In the genomic region with DNA sequence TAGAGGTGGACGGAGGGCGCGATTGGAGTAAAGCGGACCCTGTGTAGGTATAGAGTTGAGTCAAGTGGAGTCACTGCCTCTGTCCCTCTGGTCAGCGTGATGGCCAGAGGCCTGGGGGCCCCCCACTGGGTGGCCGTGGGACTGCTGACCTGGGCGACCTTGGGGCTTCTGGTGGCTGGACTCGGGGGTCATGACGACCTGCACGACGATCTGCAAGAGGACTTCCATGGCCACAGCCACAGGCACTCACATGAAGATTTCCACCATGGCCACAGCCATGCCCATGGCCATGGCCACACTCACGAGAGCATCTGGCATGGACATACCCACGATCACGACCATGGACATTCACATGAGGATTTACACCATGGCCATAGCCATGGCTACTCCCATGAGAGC, we compare ENCODE assay signal across 8 cellular contexts. TPM values are rescaled to one million over a fixed set of nuclear protein-coding genes. Genes with fewer than 3 reads are reported as not detected.
DNase-seq lines count a peak whose midpoint lies in the region; ATAC-seq and TF ChIP-seq lines count a peak whose summit lies in the region.

No MANE protein-coding gene starts in this region.

- POLR2A ChIA-PET in activated CD4-positive, alpha-beta T cell treated with anti-CD3 and anti-CD28 coated beads for 36 hours (lab: Charles Lee), result no interaction called here
- POLR2A ChIA-PET in GM10248 (lab: Yijun Ruan, JAX), result no interaction called here

- H3K9me3 Mint-ChIP-seq in activated CD4-positive, alpha-beta T cell treated with anti-CD3 and anti-CD28 coated beads for 36 hours (ENCODE audit: low read depth), result no peaks in the 10 kb centered on the region

- TF ChIP-seq CTCF in ascending aorta (IDR thresholded peaks at IDR 0.05), result peak in 1 of 3 experiments; percentile 13
- no peak for TF ChIP-seq CTCF in kidney epithelial cell (IDR thresholded peaks at IDR 0.05; ENCODE audit: insufficient read depth, low read length, poor library complexity, severe bottlenecking)
- TF ChIP-seq CTCF in tibial artery (IDR thresholded peaks at IDR 0.05), result no peak
- TF ChIP-seq CTCF in GM10248 (IDR thresholded peaks at IDR 0.05; ENCODE audit: control extremely low read depth, extremely low read depth, low read depth, missing control alignments), result no peak

- H3K27me3 Mint-ChIP-seq in activated CD4-positive, alpha-beta T cell treated with anti-CD3 and anti-CD28 coated beads for 36 hours, result no peaks in the 10 kb centered on the region

- H3K4me1 Mint-ChIP-seq in activated CD4-positive, alpha-beta T cell treated with anti-CD3 and anti-CD28 coated beads for 36 hours, result peaks cover 71% of the 10 kb centered on the region

- peak overlapping the region; percentile 95 to 97 for H3K27ac ChIP-seq in ascending aorta
- peak overlapping the region; percentile 93 to 94 for H3K27ac ChIP-seq in tibial artery

- intact Hi-C loops in activated CD4-positive, alpha-beta T cell treated with anti-CD3 and anti-CD28 coated beads for 36 hours (cut with DNase I, micrococcal nuclease), result loop anchor here (2.0 to 10.0 kb wide), 11 partner anchors 214 to 1536 kb away; a partner anchor contains a TSS
- intact Hi-C loops in ascending aorta (cut with DNase I) (loop anchor here (5.0 kb wide), 2 partner anchors 116 to 229 kb away; a partner anchor contains a TSS), tibial artery (cut with DNase I; ENCODE audit: low total_unique reads) (loop anchor here (5.0 kb wide), 1 partner anchor 304 kb away; no protein-coding TSS in a partner anchor)

- H3K27me3 ChIP-seq in ascending aorta, result no peaks in the 10 kb centered on the region
- H3K27me3 ChIP-seq in kidney epithelial cell (ENCODE audit: control insufficient read depth, insufficient read depth, low read length), result no peaks in the 10 kb centered on the region
- no peaks in the 10 kb centered on the region for H3K27me3 ChIP-seq in tibial artery

- DNase-seq in activated CD4-positive, alpha-beta T cell treated with anti-CD3 and anti-CD28 coated beads for 36 hours, result no peak
- DNase-seq in activated CD4-positive, alpha-beta T cell treated with anti-CD3 and anti-CD28 coated beads for 4 hours, result no peak
- DNase-seq in ascending aorta (ENCODE audit: low spot score in 2 of 2) (no peak), kidney epithelial cell (ENCODE audit: low read depth) (no peak), tibial artery (no peak), cerebellar cortex (ENCODE audit: low spot score) (no peak), GM10248 (ENCODE audit: extremely low spot score) (no peak)

- no peaks in the 10 kb centered on the region for H3K9me3 ChIP-seq in ascending aorta
- no peaks in the 10 kb centered on the region for H3K9me3 ChIP-seq in tibial artery

- CTCF ChIA-PET in activated CD4-positive, alpha-beta T cell treated with anti-CD3 and anti-CD28 coated beads for 36 hours (lab: Charles Lee), result no interaction called here
- CTCF ChIA-PET in GM10248 (lab: Yijun Ruan, JAX), result no interaction called here

- H3K36me3 ChIP-seq in ascending aorta, result peaks cover 22 to 28% of the 10 kb centered on the region in 2 donors
- H3K36me3 ChIP-seq in kidney epithelial cell (ENCODE audit: control insufficient read depth, insufficient read depth, low read length), result peaks cover 8% of the 10 kb centered on the region
- H3K36me3 ChIP-seq in tibial artery, result peaks cover 23 to 42% (median 31%) of the 10 kb centered on the region in 3 donors

- no peak for ATAC-seq in activated CD4-positive, alpha-beta T cell treated with anti-CD3 and anti-CD28 coated beads for 36 hours
- no peak for ATAC-seq in GM21360 (IDR thresholded peaks at IDR 0.05; ENCODE audit: unreplicated experiment)

- H3K4me1 ChIP-seq in ascending aorta (peaks cover 16 to 32% of the 10 kb centered on the region in 2 donors), tibial artery (peaks cover 0 to 70% (median 57%) of the 10 kb centered on the region in 4 donors)

- peaks cover 50% of the 10 kb centered on the region for H3K36me3 Mint-ChIP-seq in activated CD4-positive, alpha-beta T cell treated with anti-CD3 and anti-CD28 coated beads for 36 hours (ENCODE audit: low read depth)

- peak overlapping the region; percentile 100 for H3K4me3 Mint-ChIP-seq in activated CD4-positive, alpha-beta T cell treated with anti-CD3 and anti-CD28 coated beads for 36 hours

- H3K4me3 ChIP-seq in ascending aorta, result peak overlapping the region; percentile 90 to 91
- peak overlapping the region; percentile 73 for H3K4me3 ChIP-seq in kidney epithelial cell (ENCODE audit: low read depth, low read length)
- peak overlapping the region; percentile 80 to 95 for H3K4me3 ChIP-seq in tibial artery

- peak overlapping the region; percentile 99 for H3K27ac Mint-ChIP-seq in activated CD4-positive, alpha-beta T cell treated with anti-CD3 and anti-CD28 coated beads for 36 hours

RNA-seq across cellular contexts. Expression of a gene that starts 0.5 kb away (rescaled TPM):
- total RNA-seq in activated CD4-positive, alpha-beta T cell treated with anti-CD3 and anti-CD28 coated beads for 36 hours, result 10 to 100 TPM; 33.0 to 41.8 TPM
- 59.7 TPM for total RNA-seq in ascending aorta
- total RNA-seq in kidney epithelial cell, result 94.1 and 94.9 TPM in 2 replicates

RNA-seq across cellular contexts. Expression of a gene that starts 0.7 kb away (rescaled TPM):
- total RNA-seq in activated CD4-positive, alpha-beta T cell treated with anti-CD3 and anti-CD28 coated beads for 36 hours, result 10 to 100 TPM; 41.0 to 45.4 TPM
- total RNA-seq in ascending aorta (21.6 TPM), kidney epithelial cell (24.4 and 24.9 TPM in 2 replicates)

RNA-seq across cellular contexts. Expression of a gene that starts 3.3 kb away (rescaled TPM):
- total RNA-seq in activated CD4-positive, alpha-beta T cell treated with anti-CD3 and anti-CD28 coated beads for 36 hours, result 10 to 100 TPM; 23.4 to 33.2 TPM
- total RNA-seq in ascending aorta, result not detected
- 11.4 and 13.1 TPM in 2 replicates for total RNA-seq in kidney epithelial cell

RNA-seq across cellular contexts. Expression of a gene that starts 7.2 kb away (rescaled TPM):
- 10 to 100 TPM; 28.3 to 39.3 TPM for total RNA-seq in activated CD4-positive, alpha-beta T cell treated with anti-CD3 and anti-CD28 coated beads for 36 hours
- total RNA-seq in ascending aorta, result 28.5 TPM
- total RNA-seq in kidney epithelial cell, result 12.1 and 16.4 TPM in 2 replicates

RNA-seq across cellular contexts. Expression of a gene that starts 8.9 kb away (rescaled TPM):
- total RNA-seq in activated CD4-positive, alpha-beta T cell treated with anti-CD3 and anti-CD28 coated beads for 36 hours, result 1 to 10 TPM; 1.9 to 2.0 TPM
- total RNA-seq in ascending aorta (0.11 TPM), kidney epithelial cell (0.14 and 0.38 TPM in 2 replicates)

Comparison
In these comparisons a context has a peak if more than half of its experiments do, and no peak if none do; other contexts are left out.
1. RNA of a gene that starts 3.3 kb away (total RNA-seq): 23.4 to 33.2 TPM in activated CD4-positive, alpha-beta T cell treated with anti-CD3 and anti-CD28 coated beads for 36 hours and 11.4 to 13.1 TPM in kidney epithelial cell; not detected in ascending aorta (single experiment); every median in the first group is over 10 times any median in the second.
2. Peak in every context shown above with its lines, with median percentiles within 50 percentile points of each other: H3K4me3 ChIP-seq.